ENCODE assay signal across 8 cellular contexts in the genomic region with DNA sequence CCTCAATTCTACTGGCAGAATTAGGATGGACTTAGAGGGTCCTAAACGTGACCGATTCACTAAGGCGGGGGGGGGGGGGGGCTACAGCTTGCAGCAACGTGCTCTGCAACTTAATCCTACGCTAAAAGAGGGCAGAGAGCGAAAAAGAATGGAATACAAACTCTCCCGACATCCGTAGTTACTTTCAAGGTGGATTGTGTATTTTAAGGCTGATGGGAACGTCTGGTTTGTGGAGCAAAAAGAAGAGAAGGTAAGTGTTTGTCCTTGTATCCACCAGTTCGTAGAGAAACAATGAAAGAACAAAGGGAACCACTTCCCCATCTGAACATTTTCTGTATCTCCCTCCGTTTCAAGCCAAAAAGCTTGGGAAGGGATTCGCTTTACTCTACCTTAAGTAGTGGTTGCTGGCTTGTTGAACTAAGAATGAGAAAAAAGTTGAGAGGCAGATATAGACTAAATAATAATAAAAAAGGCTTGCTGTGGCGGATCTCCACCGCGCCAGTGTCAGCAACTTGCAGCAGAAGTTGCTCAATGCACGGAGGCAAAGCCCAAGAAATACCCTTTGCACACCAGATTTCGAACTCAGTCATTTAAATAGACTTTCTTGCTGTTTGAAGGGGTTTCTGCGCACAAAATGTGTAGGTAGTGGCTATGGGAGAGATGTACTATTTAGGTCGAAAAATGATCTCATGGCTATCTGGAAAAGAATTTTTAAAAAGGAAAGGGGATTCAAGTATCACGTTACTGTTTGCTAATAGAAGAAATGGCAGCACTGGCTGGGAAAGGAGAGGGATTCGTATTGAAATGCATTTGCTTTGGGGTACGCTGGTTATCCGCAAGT. TPM values are rescaled to one million over a fixed set of nuclear protein-coding genes. Genes with fewer than 3 reads are reported as not detected.
DNase-seq lines count a peak whose midpoint lies in the region; ATAC-seq, FAIRE-seq and TF ChIP-seq lines count a peak whose summit lies in the region.

No MANE protein-coding gene starts in this region.

- intact Hi-C loops in HepG2 (cut with micrococcal nuclease; ENCODE audit: unreplicated experiment), result loop anchor here (1.0 to 2.0 kb wide), 2 partner anchors 10 to 28 kb away; a partner anchor contains a TSS

- no peak for TF ChIP-seq EP300 in HepG2 (IDR thresholded peaks at IDR 0.05; ENCODE audit: low read depth in 2 of 2, low read length in 2 of 2)
- no peak for TF ChIP-seq EP300 in HepG2 (CRISPR knock-in tag; IDR thresholded peaks at IDR 0.05; ENCODE audit: borderline replicate concordance)

- no peak overlapping the region; the same call in 1 of the 2 replicates for H3K9ac ChIP-seq in MM.1S (ENCODE audit: low read length)
- H3K9ac ChIP-seq in HepG2 (ENCODE audit: insufficient read depth, low read depth, low read length), result peak overlapping the region; percentile 92

- H3K4me1 ChIP-seq in MM.1S (ENCODE audit: low read length) (peaks cover 10% of the 10 kb centered on the region; the same call in 1 of the 2 replicates), HepG2 (ENCODE audit: insufficient read depth, low read length) (peaks cover 42% of the 10 kb centered on the region), thymus (ENCODE audit: control insufficient read depth, insufficient read depth, low read length) (peaks cover 10% of the 10 kb centered on the region)

- peak overlapping the region; percentile 94 for H2AFZ ChIP-seq in MM.1S (ENCODE audit: low read length)
- peak overlapping the region; percentile 97 for H2AFZ ChIP-seq in HepG2 (ENCODE audit: low read length)

- CTCF ChIA-PET in HepG2 (lab: Yijun Ruan, JAX; ENCODE audit: low intra/inter-chr PET ratio, low total read pairs), result interaction anchor here (2.7 kb wide), 1 partner anchor 29 kb away, joined by 6 read pairs; no protein-coding TSS in a partner anchor

- H3K79me2 ChIP-seq in MM.1S (ENCODE audit: low read length), result no peaks in the 10 kb centered on the region
- peaks cover 26% of the 10 kb centered on the region for H3K79me2 ChIP-seq in HepG2 (ENCODE audit: insufficient read depth, low read length)

- peak overlapping the region; percentile 67 for H3K4me2 ChIP-seq in MM.1S (ENCODE audit: low read depth, low read length)
- H3K4me2 ChIP-seq in HepG2 (ENCODE audit: low read depth, low read length), result peak overlapping the region; percentile 95

- POLR2A ChIA-PET in HepG2 (lab: Yijun Ruan, JAX), result interaction anchor here (0.6 to 5.0 kb wide), 18 partner anchors 8 to 1158 kb away, joined by 3 to 294 read pairs (median 8); no protein-coding TSS in a partner anchor

- no peak for TF ChIP-seq POLR2A in HepG2 (IDR thresholded peaks at IDR 0.05; ENCODE audit: insufficient read depth in 1 of 2, low read depth in 2 of 2, low read length in 2 of 2)

- no peak for FAIRE-seq in HepG2 (lab: Jason Lieb, UNC)

- peaks cover 18% of the 10 kb centered on the region for H3K27me3 ChIP-seq in MM.1S (replicated peaks; ENCODE audit: insufficient read depth, low read length)
- no peaks in the 10 kb centered on the region for H3K27me3 ChIP-seq in brain microvascular endothelial cell (replicated peaks)
- H3K27me3 ChIP-seq in HepG2 (ENCODE audit: control insufficient read depth in 1 of 2, insufficient read depth in 2 of 2, low read length in 2 of 2), result no peaks in the 10 kb centered on the region
- H3K27me3 ChIP-seq in thymus (ENCODE audit: control insufficient read depth, insufficient read depth), result peaks cover 7% of the 10 kb centered on the region

- TSS peak; percentile 56 for BruUV-seq in HepG2 (replicated peaks; lab: Mats Ljungman, UMichigan)

- 1% methylated on average over 23 of the region's 23 CpGs for WGBS in HepG2 (ENCODE audit: low lambda C conversion rate)
- WGBS in thymus, result 3% methylated on average over 23 of the region's 23 CpGs

- H4K20me1 ChIP-seq in MM.1S (ENCODE audit: insufficient read depth, low read length), result no peaks in the 10 kb centered on the region
- no peaks in the 10 kb centered on the region for H4K20me1 ChIP-seq in HepG2 (ENCODE audit: insufficient read depth, low read length)

- no peaks in the 10 kb centered on the region for H3K9me3 ChIP-seq in MM.1S (replicated peaks; ENCODE audit: insufficient read depth, low read length)
- H3K9me3 ChIP-seq in HepG2 (ENCODE audit: low read length), result no peaks in the 10 kb centered on the region
- H3K9me3 ChIP-seq in thymus (ENCODE audit: control insufficient read depth), result no peaks in the 10 kb centered on the region

- H3K36me3 ChIP-seq in MM.1S (replicated peaks; ENCODE audit: insufficient read depth, low read length) (no peaks in the 10 kb centered on the region), brain microvascular endothelial cell (replicated peaks) (no peaks in the 10 kb centered on the region), HepG2 (replicated peaks in 1 of 2; ENCODE audit: control insufficient read depth in 1 of 2, insufficient read depth in 2 of 2, low read length in 2 of 2) (no peaks in the 10 kb centered on the region), thymus (ENCODE audit: control insufficient read depth, insufficient read depth) (no peaks in the 10 kb centered on the region)

- TF ChIP-seq RAD21 in HepG2 (CRISPR knock-in tag; IDR thresholded peaks at IDR 0.05), result no peak

- DNase-seq in DMS79 treated with DMSO at 0.1 percent for 48 hours (lab: John Stamatoyannopoulos, UW), result peak; percentile 42
- no peak for DNase-seq in DMS79 (lab: John Stamatoyannopoulos, UW)
- no peak for DNase-seq in MM.1S
- DNase-seq in brain microvascular endothelial cell, result no peak
- peak; percentile 61 for DNase-seq in HepG2 (ENCODE audit: low spot score)
- DNase-seq in GM20000 (ENCODE audit: low spot score), result no peak
- DNase-seq in DMS153 treated with DMSO at 0.1 percent for 48 hours (lab: John Stamatoyannopoulos, UW; ENCODE audit: unreplicated experiment), result no peak

- H3K4me3 ChIP-seq in MM.1S (ENCODE audit: low read length) (peak overlapping the region; percentile 63), brain microvascular endothelial cell (ENCODE audit: low read depth, low read length) (peak overlapping the region; percentile 74), HepG2 (replicated peaks in 1 of 3; ENCODE audit: insufficient read depth in 1 of 3, low read depth in 2 of 3, low read length in 3 of 3) (peak overlapping the region; percentile 51 to 79 (median 77)), thymus (ENCODE audit: low read length) (peak overlapping the region; percentile 96)

- ATAC-seq in HepG2, result peak; percentile 5; the same call in 1 of the 3 replicates

- in situ Hi-C loops in brain microvascular endothelial cell (cut with HindIII; ENCODE audit: low pct_ligation_motif_present, low sequenced_read_pairs), result loop anchor here (25.0 kb wide), 2 partner anchors 237 to 413 kb away; no protein-coding TSS in a partner anchor
- in situ Hi-C loops in HepG2 (cut with HindIII; ENCODE audit: extremely low pct_ligation_motif_present, low pct_unique_long_range_greater_than_20kb), result loop anchor here (25.0 kb wide), 1 partner anchor 788 kb away; a partner anchor contains a TSS

- TF ChIP-seq CTCF in MM.1S (IDR thresholded peaks at IDR 0.05; ENCODE audit: low read length) (no peak), brain microvascular endothelial cell (IDR thresholded peaks at IDR 0.05; ENCODE audit: low read depth, low read length, missing control alignments) (no peak), HepG2 (CRISPR knock-in tag; IDR thresholded peaks at IDR 0.05) (no peak), GM20000 (IDR thresholded peaks at IDR 0.05; ENCODE audit: extremely low read depth, missing control alignments) (no peak)

- no peak overlapping the region for H3K27ac ChIP-seq in MM.1S (ENCODE audit: low read length)
- peak overlapping the region; percentile 93 for H3K27ac ChIP-seq in brain microvascular endothelial cell
- H3K27ac ChIP-seq in HepG2 (ENCODE audit: extremely low read length, insufficient read depth, low read length), result peak overlapping the region; percentile 95
- H3K27ac ChIP-seq in thymus (ENCODE audit: low read depth), result peak overlapping the region; percentile 96

- no peaks in the 10 kb centered on the region for H3K9me2 ChIP-seq in MM.1S (replicated peaks; ENCODE audit: insufficient read depth, low read length)

- H3F3A ChIP-seq in MM.1S (ENCODE audit: insufficient read depth, low read length), result peaks cover 26% of the 10 kb centered on the region

RNA-seq across cellular contexts. Expression of a gene that starts 0.7 kb away (rescaled TPM):
- total RNA-seq in HepG2 (2016; rRNA removed; fragmentation: Illumina TruSeq; extraction: Trizol), result 1.4 and 1.5 TPM in 2 replicates
- total RNA-seq in HepG2 (2016; cell fraction: cytosol; rRNA removed; fragmentation: Illumina TruSeq; extraction: Trizol; ENCODE audit: low read depth), result 0.35 and 0.40 TPM in 2 replicates
- total RNA-seq in HepG2 (2016; cell fraction: insoluble cytoplasmic fraction; rRNA removed; fragmentation: Illumina TruSeq; extraction: Trizol), result 1.1 and 1.2 TPM in 2 replicates
- total RNA-seq in HepG2 (2016; cell fraction: membrane; rRNA removed; fragmentation: Illumina TruSeq; extraction: Trizol), result 1.1 TPM in 2 replicates
- total RNA-seq in HepG2 (2016; cell fraction: nucleus; rRNA removed; fragmentation: Illumina TruSeq; extraction: Trizol), result 1.4 TPM in 2 replicates
- 0.29 and 0.73 TPM in 2 replicates for polyA plus RNA-seq in HepG2 (2011; rRNA removed)
- 0.17 and 0.19 TPM in 2 replicates for polyA plus RNA-seq in HepG2 (2011; cell fraction: cytosol; rRNA removed)
- 0.45 and 0.59 TPM in 2 replicates for polyA plus RNA-seq in HepG2 (2011; cell fraction: nucleus; rRNA removed)
- 0.24 and 0.85 TPM in 2 replicates for polyA plus RNA-seq in HepG2 (2012)
- polyA plus RNA-seq in HepG2 (2016; cell fraction: cytosol; fragmentation: Illumina TruSeq; extraction: Trizol; ENCODE audit: low read depth), result 0.11 and 0.58 TPM in 2 replicates
- 0.67 and 0.78 TPM in 2 replicates for polyA plus RNA-seq in HepG2 (2016; cell fraction: insoluble cytoplasmic fraction; fragmentation: Illumina TruSeq; extraction: Trizol; ENCODE audit: low read depth)
- 0.33 and 0.58 TPM in 2 replicates for polyA plus RNA-seq in HepG2 (2016; cell fraction: membrane; fragmentation: Illumina TruSeq; extraction: Trizol; ENCODE audit: low read depth)
- polyA plus RNA-seq in HepG2 (2016; cell fraction: nucleus; fragmentation: Illumina TruSeq; extraction: Trizol; ENCODE audit: insufficient read depth, low read depth), result 2.7 and 2.8 TPM in 2 replicates
- polyA minus RNA-seq in HepG2 (2011; rRNA and poly(A)+ RNA removed; ENCODE audit: low replicate concordance), result 0.12 and 0.28 TPM in 2 replicates
- polyA minus RNA-seq in HepG2 (2011; cell fraction: cytosol; rRNA and poly(A)+ RNA removed), result 0.49 and 0.88 TPM in 2 replicates
- 0.50 and 0.52 TPM in 2 replicates for polyA minus RNA-seq in HepG2 (2011; cell fraction: nucleus; rRNA and poly(A)+ RNA removed)
- 0.73 TPM for polyA plus RNA-seq in thymus

RNA-seq across cellular contexts. Expression of a gene that starts 9.3 kb away (rescaled TPM):
- total RNA-seq in HepG2 (2016; rRNA removed; fragmentation: Illumina TruSeq; extraction: Trizol), result 39.3 and 51.3 TPM in 2 replicates
- total RNA-seq in HepG2 (2016; cell fraction: cytosol; rRNA removed; fragmentation: Illumina TruSeq; extraction: Trizol; ENCODE audit: low read depth), result 32.5 and 35.1 TPM in 2 replicates
- total RNA-seq in HepG2 (2016; cell fraction: insoluble cytoplasmic fraction; rRNA removed; fragmentation: Illumina TruSeq; extraction: Trizol), result 40.6 and 48.2 TPM in 2 replicates
- 43.6 and 51.5 TPM in 2 replicates for total RNA-seq in HepG2 (2016; cell fraction: membrane; rRNA removed; fragmentation: Illumina TruSeq; extraction: Trizol)
- total RNA-seq in HepG2 (2016; cell fraction: nucleus; rRNA removed; fragmentation: Illumina TruSeq; extraction: Trizol), result 132 and 141 TPM in 2 replicates
- polyA plus RNA-seq in HepG2 (2011; rRNA removed), result 72.1 and 84.1 TPM in 2 replicates
- polyA plus RNA-seq in HepG2 (2011; cell fraction: cytosol; rRNA removed), result 52.6 and 55.4 TPM in 2 replicates
- polyA plus RNA-seq in HepG2 (2011; cell fraction: nucleus; rRNA removed), result 70.8 and 78.9 TPM in 2 replicates
- 36.4 and 36.6 TPM in 2 replicates for polyA plus RNA-seq in HepG2 (2012)
- polyA plus RNA-seq in HepG2 (2016; cell fraction: cytosol; fragmentation: Illumina TruSeq; extraction: Trizol; ENCODE audit: low read depth), result 39.6 and 43.2 TPM in 2 replicates
- 41.2 and 47.5 TPM in 2 replicates for polyA plus RNA-seq in HepG2 (2016; cell fraction: insoluble cytoplasmic fraction; fragmentation: Illumina TruSeq; extraction: Trizol; ENCODE audit: low read depth)
- 46.0 and 49.8 TPM in 2 replicates for polyA plus RNA-seq in HepG2 (2016; cell fraction: membrane; fragmentation: Illumina TruSeq; extraction: Trizol; ENCODE audit: low read depth)
- polyA plus RNA-seq in HepG2 (2016; cell fraction: nucleus; fragmentation: Illumina TruSeq; extraction: Trizol; ENCODE audit: insufficient read depth, low read depth), result 59.3 and 60.4 TPM in 2 replicates
- polyA minus RNA-seq in HepG2 (2011; rRNA and poly(A)+ RNA removed; ENCODE audit: low replicate concordance), result 65.5 and 210 TPM in 2 replicates
- 28.0 and 33.0 TPM in 2 replicates for polyA minus RNA-seq in HepG2 (2011; cell fraction: cytosol; rRNA and poly(A)+ RNA removed)
- polyA minus RNA-seq in HepG2 (2011; cell fraction: nucleus; rRNA and poly(A)+ RNA removed), result 342 and 460 TPM in 2 replicates
- 23.0 TPM for polyA plus RNA-seq in thymus

Comparison
In these comparisons a context has a peak if more than half of its experiments do, and no peak if none do; other contexts are left out.
1. DNase-seq: peak in DMS79 treated with DMSO at 0.1 percent for 48 hours (single experiment) and HepG2 (single experiment); none in DMS79 (single experiment), MM.1S (single experiment), brain microvascular endothelial cell (single experiment), GM20000 (single experiment) and DMS153 treated with DMSO at 0.1 percent for 48 hours (single experiment).
2. Peak in every context shown above with its lines, with median percentiles within 50 percentile points of each other: H3K4me3 ChIP-seq.